Comparison of ENCODE assay signal across 1 cellular context in the genomic region with DNA sequence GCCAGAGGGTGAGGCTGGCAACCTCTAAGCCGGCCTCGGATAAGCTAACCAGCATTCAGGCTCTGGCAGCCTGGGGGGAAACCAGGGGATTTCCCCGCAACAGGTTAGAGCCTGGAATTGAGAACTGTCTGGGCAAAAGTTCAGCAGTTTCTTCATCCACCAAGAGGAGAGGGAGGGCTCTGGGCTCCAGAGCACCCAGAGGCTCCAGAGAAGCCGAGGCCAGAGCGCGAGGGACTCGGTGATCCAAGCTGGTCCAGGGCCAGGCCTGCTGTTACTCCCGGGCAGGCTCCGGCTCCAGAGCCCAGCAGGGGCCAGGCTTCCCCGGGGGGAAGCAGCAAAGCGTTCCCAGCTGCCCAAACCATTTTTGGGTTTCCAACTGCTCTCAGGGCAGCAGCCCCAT.
TF ChIP-seq lines count a peak whose summit lies in the region.

No MANE protein-coding gene starts in this region.

TF ChIP-seq in WTC11, 78 proteins besides CTCF, POLR2A, EP300 and RAD21:
- TF ChIP-seq ERG (CRISPR knock-in tag; IDR thresholded peaks at IDR 0.05) (no peak), ESRRA (CRISPR knock-in tag; IDR thresholded peaks at IDR 0.05; ENCODE audit: borderline replicate concordance) (no peak), ZNF138 (CRISPR knock-in tag; conservative IDR thresholded peaks at IDR 0.05) (no peak), FOXK1 (CRISPR knock-in tag; IDR thresholded peaks at IDR 0.05) (no peak), NFYB (CRISPR knock-in tag; conservative IDR thresholded peaks at IDR 0.05; ENCODE audit: low read depth) (no peak), MYBL2 (CRISPR knock-in tag; IDR thresholded peaks at IDR 0.05) (no peak), FOXP4 (CRISPR knock-in tag; IDR thresholded peaks at IDR 0.05) (no peak), ZNF532 (CRISPR knock-in tag; IDR thresholded peaks at IDR 0.05; ENCODE audit: borderline replicate concordance) (no peak), EMX1 (CRISPR knock-in tag; IDR thresholded peaks at IDR 0.05) (no peak), ZNF219 (CRISPR knock-in tag; IDR thresholded peaks at IDR 0.05; ENCODE audit: borderline replicate concordance) (no peak), JAZF1 (CRISPR knock-in tag; IDR thresholded peaks at IDR 0.05) (no peak), ZNF317 (CRISPR knock-in tag; IDR thresholded peaks at IDR 0.05; ENCODE audit: borderline replicate concordance, low read depth) (no peak), ELF4 (CRISPR knock-in tag; IDR thresholded peaks at IDR 0.05; ENCODE audit: low read depth) (no peak), RORB (CRISPR knock-in tag; IDR thresholded peaks at IDR 0.05) (no peak), NR3C1 (CRISPR knock-in tag; conservative IDR thresholded peaks at IDR 0.05; ENCODE audit: low read depth) (no peak), RELA (CRISPR knock-in tag; IDR thresholded peaks at IDR 0.05; ENCODE audit: borderline replicate concordance) (no peak)
- TF ChIP-seq, protein P1, sequence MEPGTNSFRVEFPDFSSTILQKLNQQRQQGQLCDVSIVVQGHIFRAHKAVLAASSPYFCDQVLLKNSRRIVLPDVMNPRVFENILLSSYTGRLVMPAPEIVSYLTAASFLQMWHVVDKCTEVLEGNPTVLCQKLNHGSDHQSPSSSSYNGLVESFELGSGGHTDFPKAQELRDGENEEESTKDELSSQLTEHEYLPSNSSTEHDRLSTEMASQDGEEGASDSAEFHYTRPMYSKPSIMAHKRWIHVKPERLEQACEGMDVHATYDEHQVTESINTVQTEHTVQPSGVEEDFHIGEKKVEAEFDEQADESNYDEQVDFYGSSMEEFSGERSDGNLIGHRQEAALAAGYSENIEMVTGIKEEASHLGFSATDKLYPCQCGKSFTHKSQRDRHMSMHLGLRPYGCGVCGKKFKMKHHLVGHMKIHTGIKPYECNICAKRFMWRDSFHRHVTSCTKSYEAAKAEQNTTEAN (CRISPR knock-in tag; IDR thresholded peaks at IDR 0.05): no peak
- TF ChIP-seq, protein P2, sequence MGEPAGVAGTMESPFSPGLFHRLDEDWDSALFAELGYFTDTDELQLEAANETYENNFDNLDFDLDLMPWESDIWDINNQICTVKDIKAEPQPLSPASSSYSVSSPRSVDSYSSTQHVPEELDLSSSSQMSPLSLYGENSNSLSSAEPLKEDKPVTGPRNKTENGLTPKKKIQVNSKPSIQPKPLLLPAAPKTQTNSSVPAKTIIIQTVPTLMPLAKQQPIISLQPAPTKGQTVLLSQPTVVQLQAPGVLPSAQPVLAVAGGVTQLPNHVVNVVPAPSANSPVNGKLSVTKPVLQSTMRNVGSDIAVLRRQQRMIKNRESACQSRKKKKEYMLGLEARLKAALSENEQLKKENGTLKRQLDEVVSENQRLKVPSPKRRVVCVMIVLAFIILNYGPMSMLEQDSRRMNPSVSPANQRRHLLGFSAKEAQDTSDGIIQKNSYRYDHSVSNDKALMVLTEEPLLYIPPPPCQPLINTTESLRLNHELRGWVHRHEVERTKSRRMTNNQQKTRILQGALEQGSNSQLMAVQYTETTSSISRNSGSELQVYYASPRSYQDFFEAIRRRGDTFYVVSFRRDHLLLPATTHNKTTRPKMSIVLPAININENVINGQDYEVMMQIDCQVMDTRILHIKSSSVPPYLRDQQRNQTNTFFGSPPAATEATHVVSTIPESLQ (CRISPR knock-in tag; IDR thresholded peaks at IDR 0.05): no peak
- TF ChIP-seq, protein P3, sequence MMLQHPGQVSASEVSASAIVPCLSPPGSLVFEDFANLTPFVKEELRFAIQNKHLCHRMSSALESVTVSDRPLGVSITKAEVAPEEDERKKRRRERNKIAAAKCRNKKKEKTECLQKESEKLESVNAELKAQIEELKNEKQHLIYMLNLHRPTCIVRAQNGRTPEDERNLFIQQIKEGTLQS (CRISPR knock-in tag; conservative IDR thresholded peaks at IDR 0.05): no peak
